1 cellular context compared by ENCODE assay signal in the genomic region with DNA sequence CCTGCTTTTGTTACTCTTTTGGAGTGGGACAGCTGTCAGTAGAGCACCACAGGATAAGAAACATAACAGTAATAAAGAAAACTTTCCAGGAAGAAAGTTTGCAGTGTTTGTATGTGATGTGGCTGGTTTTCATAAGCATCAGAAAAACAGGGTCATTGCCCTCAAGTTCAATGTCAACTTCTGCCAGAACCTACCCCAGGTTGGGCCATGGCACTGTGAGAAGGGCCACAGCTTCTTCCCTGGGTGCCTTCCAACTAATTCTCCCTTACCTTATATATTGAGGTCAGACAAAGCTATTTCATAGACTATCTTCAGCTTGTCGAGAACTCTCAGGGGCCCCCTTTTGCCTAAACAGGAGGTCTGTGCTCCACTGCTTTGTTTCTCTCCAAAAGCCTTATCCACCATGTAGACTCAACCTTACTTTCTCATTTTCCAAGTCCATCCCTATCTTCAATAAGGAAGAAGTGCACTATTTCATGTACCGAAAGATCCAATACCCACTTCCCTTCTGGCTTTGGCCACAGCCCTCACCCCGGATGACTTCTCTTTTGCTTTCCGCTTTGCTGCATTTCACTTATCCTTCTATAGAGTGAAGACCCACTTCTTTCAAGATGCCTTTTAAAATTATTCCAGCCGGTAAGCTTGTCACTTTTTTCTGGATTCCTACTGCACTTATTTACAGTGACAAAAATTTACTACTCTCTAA.
TF ChIP-seq lines count a peak whose summit lies in the region.

No MANE protein-coding gene starts in this region.

TF ChIP-seq in GM23338, 12 proteins besides CTCF, POLR2A, EP300 and RAD21:
- TF ChIP-seq, protein P1, sequence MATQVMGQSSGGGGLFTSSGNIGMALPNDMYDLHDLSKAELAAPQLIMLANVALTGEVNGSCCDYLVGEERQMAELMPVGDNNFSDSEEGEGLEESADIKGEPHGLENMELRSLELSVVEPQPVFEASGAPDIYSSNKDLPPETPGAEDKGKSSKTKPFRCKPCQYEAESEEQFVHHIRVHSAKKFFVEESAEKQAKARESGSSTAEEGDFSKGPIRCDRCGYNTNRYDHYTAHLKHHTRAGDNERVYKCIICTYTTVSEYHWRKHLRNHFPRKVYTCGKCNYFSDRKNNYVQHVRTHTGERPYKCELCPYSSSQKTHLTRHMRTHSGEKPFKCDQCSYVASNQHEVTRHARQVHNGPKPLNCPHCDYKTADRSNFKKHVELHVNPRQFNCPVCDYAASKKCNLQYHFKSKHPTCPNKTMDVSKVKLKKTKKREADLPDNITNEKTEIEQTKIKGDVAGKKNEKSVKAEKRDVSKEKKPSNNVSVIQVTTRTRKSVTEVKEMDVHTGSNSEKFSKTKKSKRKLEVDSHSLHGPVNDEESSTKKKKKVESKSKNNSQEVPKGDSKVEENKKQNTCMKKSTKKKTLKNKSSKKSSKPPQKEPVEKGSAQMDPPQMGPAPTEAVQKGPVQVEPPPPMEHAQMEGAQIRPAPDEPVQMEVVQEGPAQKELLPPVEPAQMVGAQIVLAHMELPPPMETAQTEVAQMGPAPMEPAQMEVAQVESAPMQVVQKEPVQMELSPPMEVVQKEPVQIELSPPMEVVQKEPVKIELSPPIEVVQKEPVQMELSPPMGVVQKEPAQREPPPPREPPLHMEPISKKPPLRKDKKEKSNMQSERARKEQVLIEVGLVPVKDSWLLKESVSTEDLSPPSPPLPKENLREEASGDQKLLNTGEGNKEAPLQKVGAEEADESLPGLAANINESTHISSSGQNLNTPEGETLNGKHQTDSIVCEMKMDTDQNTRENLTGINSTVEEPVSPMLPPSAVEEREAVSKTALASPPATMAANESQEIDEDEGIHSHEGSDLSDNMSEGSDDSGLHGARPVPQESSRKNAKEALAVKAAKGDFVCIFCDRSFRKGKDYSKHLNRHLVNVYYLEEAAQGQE (IDR thresholded peaks at IDR 0.05; ENCODE audit: unreplicated experiment): no peak
- TF ChIP-seq JUNB (IDR thresholded peaks at IDR 0.05; ENCODE audit: unreplicated experiment) (no peak), POLR2AphosphoS5 (IDR thresholded peaks at IDR 0.05; ENCODE audit: low read depth) (no peak), CREB1 (CRISPR knock-in tag; IDR thresholded peaks at IDR 0.05; ENCODE audit: low read depth) (no peak), EZH2phosphoT487 (IDR thresholded peaks at IDR 0.05; ENCODE audit: unreplicated experiment) (no peak), NANOG (IDR thresholded peaks at IDR 0.05; ENCODE audit: borderline replicate concordance) (no peak), EZH2 (IDR thresholded peaks at IDR 0.05; ENCODE audit: low read depth, unreplicated experiment) (no peak), ZNF114 (CRISPR knock-in tag; IDR thresholded peaks at IDR 0.05) (no peak), ZNF331 (CRISPR knock-in tag; IDR thresholded peaks at IDR 0.05; ENCODE audit: low read depth) (no peak), STAT1 (IDR thresholded peaks at IDR 0.05; ENCODE audit: unreplicated experiment) (no peak)
- TF ChIP-seq, protein P2, sequence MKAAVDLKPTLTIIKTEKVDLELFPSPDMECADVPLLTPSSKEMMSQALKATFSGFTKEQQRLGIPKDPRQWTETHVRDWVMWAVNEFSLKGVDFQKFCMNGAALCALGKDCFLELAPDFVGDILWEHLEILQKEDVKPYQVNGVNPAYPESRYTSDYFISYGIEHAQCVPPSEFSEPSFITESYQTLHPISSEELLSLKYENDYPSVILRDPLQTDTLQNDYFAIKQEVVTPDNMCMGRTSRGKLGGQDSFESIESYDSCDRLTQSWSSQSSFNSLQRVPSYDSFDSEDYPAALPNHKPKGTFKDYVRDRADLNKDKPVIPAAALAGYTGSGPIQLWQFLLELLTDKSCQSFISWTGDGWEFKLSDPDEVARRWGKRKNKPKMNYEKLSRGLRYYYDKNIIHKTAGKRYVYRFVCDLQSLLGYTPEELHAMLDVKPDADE (IDR thresholded peaks at IDR 0.05): no peak
- TF ChIP-seq, protein P3, sequence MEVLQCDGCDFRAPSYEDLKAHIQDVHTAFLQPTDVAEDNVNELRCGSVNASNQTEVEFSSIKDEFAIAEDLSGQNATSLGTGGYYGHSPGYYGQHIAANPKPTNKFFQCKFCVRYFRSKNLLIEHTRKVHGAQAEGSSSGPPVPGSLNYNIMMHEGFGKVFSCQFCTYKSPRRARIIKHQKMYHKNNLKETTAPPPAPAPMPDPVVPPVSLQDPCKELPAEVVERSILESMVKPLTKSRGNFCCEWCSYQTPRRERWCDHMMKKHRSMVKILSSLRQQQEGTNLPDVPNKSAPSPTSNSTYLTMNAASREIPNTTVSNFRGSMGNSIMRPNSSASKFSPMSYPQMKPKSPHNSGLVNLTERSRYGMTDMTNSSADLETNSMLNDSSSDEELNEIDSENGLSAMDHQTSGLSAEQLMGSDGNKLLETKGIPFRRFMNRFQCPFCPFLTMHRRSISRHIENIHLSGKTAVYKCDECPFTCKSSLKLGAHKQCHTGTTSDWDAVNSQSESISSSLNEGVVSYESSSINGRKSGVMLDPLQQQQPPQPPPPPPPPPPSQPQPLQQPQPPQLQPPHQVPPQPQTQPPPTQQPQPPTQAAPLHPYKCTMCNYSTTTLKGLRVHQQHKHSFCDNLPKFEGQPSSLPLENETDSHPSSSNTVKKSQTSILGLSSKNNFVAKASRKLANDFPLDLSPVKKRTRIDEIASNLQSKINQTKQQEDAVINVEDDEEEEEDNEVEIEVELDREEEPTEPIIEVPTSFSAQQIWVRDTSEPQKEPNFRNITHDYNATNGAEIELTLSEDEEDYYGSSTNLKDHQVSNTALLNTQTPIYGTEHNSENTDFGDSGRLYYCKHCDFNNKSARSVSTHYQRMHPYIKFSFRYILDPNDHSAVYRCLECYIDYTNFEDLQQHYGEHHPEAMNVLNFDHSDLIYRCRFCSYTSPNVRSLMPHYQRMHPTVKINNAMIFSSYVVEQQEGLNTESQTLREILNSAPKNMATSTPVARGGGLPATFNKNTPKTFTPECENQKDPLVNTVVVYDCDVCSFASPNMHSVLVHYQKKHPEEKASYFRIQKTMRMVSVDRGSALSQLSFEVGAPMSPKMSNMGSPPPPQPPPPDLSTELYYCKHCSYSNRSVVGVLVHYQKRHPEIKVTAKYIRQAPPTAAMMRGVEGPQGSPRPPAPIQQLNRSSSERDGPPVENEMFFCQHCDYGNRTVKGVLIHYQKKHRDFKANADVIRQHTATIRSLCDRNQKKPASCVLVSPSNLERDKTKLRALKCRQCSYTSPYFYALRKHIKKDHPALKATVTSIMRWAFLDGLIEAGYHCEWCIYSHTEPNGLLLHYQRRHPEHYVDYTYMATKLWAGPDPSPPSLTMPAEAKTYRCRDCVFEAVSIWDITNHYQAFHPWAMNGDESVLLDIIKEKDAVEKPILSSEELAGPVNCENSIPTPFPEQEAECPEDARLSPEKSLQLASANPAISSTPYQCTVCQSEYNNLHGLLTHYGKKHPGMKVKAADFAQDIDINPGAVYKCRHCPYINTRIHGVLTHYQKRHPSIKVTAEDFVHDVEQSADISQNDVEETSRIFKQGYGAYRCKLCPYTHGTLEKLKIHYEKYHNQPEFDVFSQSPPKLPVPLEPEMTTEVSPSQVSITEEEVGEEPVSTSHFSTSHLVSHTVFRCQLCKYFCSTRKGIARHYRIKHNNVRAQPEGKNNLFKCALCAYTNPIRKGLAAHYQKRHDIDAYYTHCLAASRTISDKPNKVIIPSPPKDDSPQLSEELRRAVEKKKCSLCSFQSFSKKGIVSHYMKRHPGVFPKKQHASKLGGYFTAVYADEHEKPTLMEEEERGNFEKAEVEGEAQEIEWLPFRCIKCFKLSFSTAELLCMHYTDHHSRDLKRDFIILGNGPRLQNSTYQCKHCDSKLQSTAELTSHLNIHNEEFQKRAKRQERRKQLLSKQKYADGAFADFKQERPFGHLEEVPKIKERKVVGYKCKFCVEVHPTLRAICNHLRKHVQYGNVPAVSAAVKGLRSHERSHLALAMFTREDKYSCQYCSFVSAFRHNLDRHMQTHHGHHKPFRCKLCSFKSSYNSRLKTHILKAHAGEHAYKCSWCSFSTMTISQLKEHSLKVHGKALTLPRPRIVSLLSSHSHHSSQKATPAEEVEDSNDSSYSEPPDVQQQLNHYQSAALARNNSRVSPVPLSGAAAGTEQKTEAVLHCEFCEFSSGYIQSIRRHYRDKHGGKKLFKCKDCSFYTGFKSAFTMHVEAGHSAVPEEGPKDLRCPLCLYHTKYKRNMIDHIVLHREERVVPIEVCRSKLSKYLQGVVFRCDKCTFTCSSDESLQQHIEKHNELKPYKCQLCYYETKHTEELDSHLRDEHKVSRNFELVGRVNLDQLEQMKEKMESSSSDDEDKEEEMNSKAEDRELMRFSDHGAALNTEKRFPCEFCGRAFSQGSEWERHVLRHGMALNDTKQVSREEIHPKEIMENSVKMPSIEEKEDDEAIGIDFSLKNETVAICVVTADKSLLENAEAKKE (CRISPR knock-in tag; IDR thresholded peaks at IDR 0.05): no peak
TF ChIP-seq in GM23338: peak in this region for 0.
